Comparison of ENCODE assay signal across 1 cellular context in the genomic region with DNA sequence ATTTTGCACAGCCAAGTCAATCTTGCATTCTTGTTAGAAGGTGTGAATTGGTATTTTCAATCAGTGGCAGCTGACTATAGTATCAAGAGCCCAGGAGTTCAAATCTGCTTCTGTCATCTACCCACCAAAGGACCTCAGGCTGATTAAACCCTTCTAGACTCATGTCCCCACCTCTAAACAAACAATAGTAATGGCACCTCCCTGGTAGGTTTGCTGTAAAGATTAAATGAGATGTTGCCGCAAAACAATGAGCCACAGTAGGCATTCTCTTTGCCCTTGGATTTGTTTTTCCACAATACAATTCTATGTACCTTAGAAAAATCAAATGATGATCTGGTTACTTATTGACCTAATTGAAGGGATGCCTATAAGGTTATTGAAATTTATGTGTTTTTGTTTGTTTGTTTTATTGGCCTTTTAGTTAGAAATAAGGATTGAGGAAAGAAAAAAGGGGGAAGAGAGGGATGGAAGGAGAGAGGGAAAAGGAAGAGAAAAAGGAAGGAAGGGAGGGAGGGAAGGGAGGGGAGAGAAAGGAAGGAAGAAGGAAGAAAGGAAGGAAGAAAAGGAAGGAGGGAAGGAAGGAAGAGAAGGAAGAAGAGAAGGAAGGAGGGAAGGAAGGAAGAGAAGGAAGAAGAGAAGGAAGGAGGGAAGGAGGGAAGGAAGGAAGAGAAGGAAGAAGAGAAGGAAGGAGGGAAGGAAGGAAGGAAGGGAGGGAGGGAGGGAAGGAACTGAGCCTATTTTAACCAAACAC.
TF ChIP-seq lines count a peak whose summit lies in the region.

No MANE protein-coding gene starts in this region.

TF ChIP-seq in HepG2, 621 proteins besides CTCF, POLR2A, EP300 and RAD21 (continued from another document):
- peak; percentile 31; the same call in 1 of the 2 replicates for TF ChIP-seq ARID5B (CRISPR knock-in tag; IDR thresholded peaks at IDR 0.05)
- no peak for TF ChIP-seq KLF15 (CRISPR knock-in tag; IDR thresholded peaks at IDR 0.05; ENCODE audit: borderline replicate concordance)
- TF ChIP-seq PATZ1 (CRISPR knock-in tag; IDR thresholded peaks at IDR 0.05) = peak; percentile 60; the same call in 1 of the 2 replicates
- peak; percentile 53; the same call in 1 of the 2 replicates for TF ChIP-seq MED1 (CRISPR knock-in tag; IDR thresholded peaks at IDR 0.05)
- TF ChIP-seq, protein P1, sequence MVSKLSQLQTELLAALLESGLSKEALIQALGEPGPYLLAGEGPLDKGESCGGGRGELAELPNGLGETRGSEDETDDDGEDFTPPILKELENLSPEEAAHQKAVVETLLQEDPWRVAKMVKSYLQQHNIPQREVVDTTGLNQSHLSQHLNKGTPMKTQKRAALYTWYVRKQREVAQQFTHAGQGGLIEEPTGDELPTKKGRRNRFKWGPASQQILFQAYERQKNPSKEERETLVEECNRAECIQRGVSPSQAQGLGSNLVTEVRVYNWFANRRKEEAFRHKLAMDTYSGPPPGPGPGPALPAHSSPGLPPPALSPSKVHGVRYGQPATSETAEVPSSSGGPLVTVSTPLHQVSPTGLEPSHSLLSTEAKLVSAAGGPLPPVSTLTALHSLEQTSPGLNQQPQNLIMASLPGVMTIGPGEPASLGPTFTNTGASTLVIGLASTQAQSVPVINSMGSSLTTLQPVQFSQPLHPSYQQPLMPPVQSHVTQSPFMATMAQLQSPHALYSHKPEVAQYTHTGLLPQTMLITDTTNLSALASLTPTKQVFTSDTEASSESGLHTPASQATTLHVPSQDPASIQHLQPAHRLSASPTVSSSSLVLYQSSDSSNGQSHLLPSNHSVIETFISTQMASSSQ (IDR thresholded peaks at IDR 0.05; ENCODE audit: low read depth) = 0 out of 2 replicates have a peak, but pooled peaks have one; percentile 29
- TF ChIP-seq, protein P1 (CRISPR knock-in tag; IDR thresholded peaks at IDR 0.05; ENCODE audit: borderline replicate concordance) = no peak
- TF ChIP-seq ISL2 (CRISPR knock-in tag; IDR thresholded peaks at IDR 0.05) = peak; percentile 19; the same call in 1 of the 2 replicates
- 0 out of 2 replicates have a peak, but pooled peaks have one; percentile 25 for TF ChIP-seq NFIC (IDR thresholded peaks at IDR 0.05; ENCODE audit: low read length)
- no peak for TF ChIP-seq WIZ (CRISPR knock-in tag; IDR thresholded peaks at IDR 0.05)
- TF ChIP-seq HNRNPK (IDR thresholded peaks at IDR 0.05; ENCODE audit: low read depth, low read length, poor library complexity, severe bottlenecking) = peak; percentile 57
- TF ChIP-seq NR2F6 (IDR thresholded peaks at IDR 0.05) = 0 out of 2 replicates have a peak, but pooled peaks have one; percentile 23
- TF ChIP-seq NR2F6 (CRISPR knock-in tag; IDR thresholded peaks at IDR 0.05) = no peak
- 0 out of 2 replicates have a peak, but pooled peaks have one; percentile 32 for TF ChIP-seq RBFOX2 (IDR thresholded peaks at IDR 0.05; ENCODE audit: low read depth, low read length)
- no peak for TF ChIP-seq NR2F2 (IDR thresholded peaks at IDR 0.05; ENCODE audit: borderline replicate concordance, low read depth)
- peak; percentile 25; the same call in 1 of the 2 replicates for TF ChIP-seq GATAD2A (CRISPR knock-in tag; IDR thresholded peaks at IDR 0.05)
